In genomic region chr2:71136174-71136573, GRCh38 we compare ENCODE assay signal across 1 cellular context.
TF ChIP-seq lines count a peak whose summit lies in the region.

No MANE protein-coding gene starts in this region.

TF ChIP-seq in HepG2, 621 proteins besides CTCF, POLR2A, EP300 and RAD21 (continued from another document and continues in another):
- TF ChIP-seq ZBTB40 (IDR thresholded peaks at IDR 0.05) (no peak), ZBTB40 (CRISPR knock-in tag; IDR thresholded peaks at IDR 0.05) (no peak), JUN (CRISPR knock-in tag; IDR thresholded peaks at IDR 0.05) (no peak), ZNF629 (CRISPR knock-in tag; conservative IDR thresholded peaks at IDR 0.05) (peak; percentile 54), ZNF326 (CRISPR knock-in tag; IDR thresholded peaks at IDR 0.05; ENCODE audit: borderline replicate concordance) (no peak), ZNF335 (CRISPR knock-in tag; IDR thresholded peaks at IDR 0.05) (no peak), HMGA1 (CRISPR knock-in tag; conservative IDR thresholded peaks at IDR 0.05) (no peak), CEBPG (CRISPR knock-in tag; IDR thresholded peaks at IDR 0.05) (peak; percentile 88), MBD4 (IDR thresholded peaks at IDR 0.05; ENCODE audit: borderline replicate concordance, low read length) (no peak), CBX5 (CRISPR knock-in tag; IDR thresholded peaks at IDR 0.05; ENCODE audit: borderline replicate concordance) (no peak), ATF4 (CRISPR knock-in tag; IDR thresholded peaks at IDR 0.05) (0 out of 4 replicates have a peak, but pooled peaks of 1 of the 2 experiments have one; percentile 24), NKX3-1 (CRISPR knock-in tag; IDR thresholded peaks at IDR 0.05) (no peak), ZNF598 (CRISPR knock-in tag; IDR thresholded peaks at IDR 0.05; ENCODE audit: borderline replicate concordance) (no peak), HNF4G (IDR thresholded peaks at IDR 0.05; ENCODE audit: borderline replicate concordance, low read depth, low read length) (peak; percentile 69), HNF4G (CRISPR knock-in tag; IDR thresholded peaks at IDR 0.05; ENCODE audit: borderline replicate concordance, low read depth) (no peak), ATAD3A (CRISPR knock-in tag; IDR thresholded peaks at IDR 0.05) (no peak), HINFP (CRISPR knock-in tag; IDR thresholded peaks at IDR 0.05; ENCODE audit: low read depth) (no peak), ZNF446 (CRISPR knock-in tag; IDR thresholded peaks at IDR 0.05) (no peak), ZGPAT (CRISPR knock-in tag; IDR thresholded peaks at IDR 0.05) (no peak), TFDP2 (CRISPR knock-in tag; IDR thresholded peaks at IDR 0.05) (no peak), FOXO1 (CRISPR knock-in tag; IDR thresholded peaks at IDR 0.05) (0 out of 2 replicates have a peak, but pooled peaks have one; percentile 27), ZNF782 (CRISPR knock-in tag; IDR thresholded peaks at IDR 0.05; ENCODE audit: borderline replicate concordance) (no peak), ZNF256 (CRISPR knock-in tag; conservative IDR thresholded peaks at IDR 0.05) (no peak), SIN3B (IDR thresholded peaks at IDR 0.05; ENCODE audit: low read length) (no peak), ZNF354B (CRISPR knock-in tag; IDR thresholded peaks at IDR 0.05) (no peak), ADNP (CRISPR knock-in tag; IDR thresholded peaks at IDR 0.05) (peak; percentile 65; the same call in 1 of the 2 replicates), FOXP4 (CRISPR knock-in tag; IDR thresholded peaks at IDR 0.05) (peak; percentile 40; the same call in 1 of the 2 replicates), ZNF552 (CRISPR knock-in tag; IDR thresholded peaks at IDR 0.05; ENCODE audit: borderline replicate concordance) (no peak), ZNF558 (CRISPR knock-in tag; IDR thresholded peaks at IDR 0.05; ENCODE audit: borderline replicate concordance) (no peak), ZNF276 (CRISPR knock-in tag; IDR thresholded peaks at IDR 0.05; ENCODE audit: low read depth) (no peak), ZNF710 (CRISPR knock-in tag; IDR thresholded peaks at IDR 0.05; ENCODE audit: borderline replicate concordance) (0 out of 2 replicates have a peak, but pooled peaks have one; percentile 44), ZNF512 (CRISPR knock-in tag; IDR thresholded peaks at IDR 0.05) (no peak), ZNF121 (CRISPR knock-in tag; IDR thresholded peaks at IDR 0.05) (peak; percentile 85), ZSCAN9 (CRISPR knock-in tag; IDR thresholded peaks at IDR 0.05; ENCODE audit: borderline replicate concordance) (no peak), ZNF652 (CRISPR knock-in tag; IDR thresholded peaks at IDR 0.05; ENCODE audit: borderline replicate concordance, low read depth) (no peak)
